Comparison of ENCODE assay signal across 9 cellular contexts in genomic region chr13:101939370-101939769, GRCh38.
"Had no signal": no experiment of that assay in that cellular context is flagged by ENCODE, and none has a peak within 500 bp of the region (broad histone marks: within the 10 kb centered on the region; RNA-seq: fewer than 3 reads in every experiment).

No MANE protein-coding gene starts in this region.

- H3K9me3 ChIP-seq: HAP-1 had no signal

- H3K4me2 ChIP-seq: GM23338 had no signal

- H3K27ac Mint-ChIP-seq: GM23338, H9, HFFc6 had no signal

- H3K4me3 Mint-ChIP-seq: GM23338, H9, HFFc6 had no signal

- H3K9me3 Mint-ChIP-seq: GM23338, H9, HFFc6 had no signal

- H3K4me1 Mint-ChIP-seq: GM23338 had no signal

- H3K27ac ChIP-seq: GM23248 had no signal

- H3K9ac ChIP-seq: GM23248 had no signal

- ATAC-seq: GM23338, HCT116 had no signal

- H3K4me1 ChIP-seq: HAP-1 had no signal

- H3K36me3 ChIP-seq: HAP-1 had no signal

- H3K4me3 ChIP-seq: GM23248, GM23338, HAP-1 had no signal

- H2AFZ ChIP-seq: GM23248, GM23338 had no signal

- DNase-seq: GM23248, GOT3, H7, H9, HCEC 1CT, HFFc6 had no signal
